In the genomic region with DNA sequence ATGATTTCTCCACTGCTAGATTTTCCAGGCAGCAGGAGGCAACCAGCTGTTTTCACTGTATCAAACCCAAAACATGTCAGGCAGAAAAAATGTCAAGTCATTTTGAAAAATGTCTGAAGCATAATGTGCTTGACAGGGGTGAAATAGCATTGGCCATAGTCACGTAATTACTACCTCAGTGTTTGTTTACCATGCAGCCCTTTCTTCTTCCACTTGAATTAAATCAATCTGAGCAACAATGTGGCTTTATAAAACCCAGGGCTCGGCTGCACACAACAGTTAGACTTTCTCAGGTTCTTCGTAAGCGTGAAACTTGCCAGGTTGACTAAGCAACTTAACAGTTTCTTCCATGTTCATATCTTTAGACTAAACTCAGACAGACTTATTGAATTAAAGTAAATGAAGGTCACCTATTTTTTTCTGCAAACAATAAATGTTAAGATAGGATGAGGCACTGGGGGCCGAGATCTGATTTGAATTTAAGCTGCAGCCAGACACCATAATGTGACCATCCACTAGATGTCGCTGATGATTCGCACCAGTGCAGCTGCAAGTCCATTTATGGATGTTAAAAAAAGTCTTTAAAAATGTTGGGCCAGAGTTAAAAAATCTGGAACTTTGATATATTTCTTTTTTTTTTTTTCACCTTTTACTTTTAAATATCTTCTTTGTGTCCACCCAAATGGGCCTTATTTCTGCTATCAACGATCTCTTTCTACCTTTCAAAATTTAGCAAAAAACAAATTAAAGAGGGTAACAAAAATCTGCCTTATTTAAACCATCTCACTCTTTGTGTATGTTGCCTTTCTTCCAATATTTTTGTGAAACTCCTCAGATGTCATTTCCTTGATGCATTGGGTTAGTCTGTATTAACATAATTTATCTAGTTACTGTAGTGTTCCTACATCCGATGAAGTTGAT, we compare ENCODE assay signal across 8 cellular contexts.
DNase-seq lines count a peak whose midpoint lies in the region; ATAC-seq, FAIRE-seq and TF ChIP-seq lines count a peak whose summit lies in the region.

No MANE protein-coding gene starts in this region.

- no peaks in the 10 kb centered on the region for H3K9me3 Mint-ChIP-seq in chondrocyte (ENCODE audit: low read depth)

- ATAC-seq in HG03460 (IDR thresholded peaks at IDR 0.05; ENCODE audit: unreplicated experiment), result no peak

- peak; percentile 94 for FAIRE-seq in G401.6 (lab: Jason Lieb, UNC)

- H3K27ac Mint-ChIP-seq in chondrocyte (ENCODE audit: unreplicated experiment), result peak overlapping the region; percentile 10

- DNase-seq in 8988T, result peak; percentile 14
- DNase-seq in LoVo (ENCODE audit: low spot score), result peak; percentile 62
- DNase-seq in RPMI8226, result peak; percentile 64
- DNase-seq in chondrocyte (ENCODE audit: low spot score), result no peak
- DNase-seq in left kidney (ENCODE audit: low read depth, low spot score), result peak; percentile 83
- DNase-seq in stimulated activated CD8-positive, alpha-beta memory T cell treated with anti-CD3 and anti-CD28 coated beads, Interleukin-2, amount 100 ng/mL, for 48 hours (ENCODE audit: low read depth in 2 of 2), result peak; percentile 2 to 17

- peaks cover 9% of the 10 kb centered on the region for H3K27me3 Mint-ChIP-seq in chondrocyte (ENCODE audit: low read depth)

- peaks cover 5% of the 10 kb centered on the region for H3K4me1 Mint-ChIP-seq in chondrocyte (ENCODE audit: low read depth)

- no peak overlapping the region for H3K4me3 Mint-ChIP-seq in chondrocyte (ENCODE audit: unreplicated experiment)

- H3K36me3 Mint-ChIP-seq in chondrocyte (ENCODE audit: low read depth), result no peaks in the 10 kb centered on the region

- TF ChIP-seq CTCF in chondrocyte (IDR thresholded peaks at IDR 0.05), result peak; percentile 93
